Comparison of ENCODE assay signal across 1 cellular context in genomic region chr19:7348587-7349230, GRCh38.
TF ChIP-seq lines count a peak whose summit lies in the region.

Gene ARHGEF18 (plus strand): TSS chr19:7348937. CDS start chr19:7362891, 13,954 bp downstream.

TF ChIP-seq in GM12878, 131 proteins besides CTCF, POLR2A, EP300 and RAD21 (continued from another document and continues in another):
- TF ChIP-seq PKNOX1 (IDR thresholded peaks at IDR 0.05) (no peak), CHD2 (IDR thresholded peaks at IDR 0.05; ENCODE audit: borderline replicate concordance, low read depth, low read length) (no peak), KLF5 (IDR thresholded peaks at IDR 0.05; ENCODE audit: partially characterized antibody) (no peak), FOXM1 (IDR thresholded peaks at IDR 0.05; ENCODE audit: low read depth, low read length) (no peak), CEBPZ (IDR thresholded peaks at IDR 0.05; ENCODE audit: low read depth, low read length) (no peak), IRF4 (IDR thresholded peaks at IDR 0.05; ENCODE audit: low read depth, low read length) (no peak), NR2F1 (conservative IDR thresholded peaks at IDR 0.05) (peak; percentile 91; the same call in 1 of the 2 replicates), TAF1 (IDR thresholded peaks at IDR 0.05; ENCODE audit: borderline replicate concordance, low read depth, low read length) (no peak), SREBF2 (IDR thresholded peaks at IDR 0.05; ENCODE audit: low read length) (no peak), ZBTB11 (CRISPR knock-in tag; IDR thresholded peaks at IDR 0.05) (no peak), ZBTB4 (CRISPR knock-in tag; IDR thresholded peaks at IDR 0.05) (0 out of 2 replicates have a peak, but pooled peaks have one; percentile 33), RAD51 (IDR thresholded peaks at IDR 0.05) (no peak), IKZF2 (IDR thresholded peaks at IDR 0.05) (peak; percentile 63 to 73; a peak in 3 of 4 replicates), SIN3A (IDR thresholded peaks at IDR 0.05; ENCODE audit: low read depth, low read length) (0 out of 2 replicates have a peak, but pooled peaks have one; percentile 33), KAT2A (conservative IDR thresholded peaks at IDR 0.05; ENCODE audit: control insufficient read depth, low read depth, low read length) (no peak), IRF5 (IDR thresholded peaks at IDR 0.05; ENCODE audit: borderline replicate concordance) (no peak), CBX5 (IDR thresholded peaks at IDR 0.05; ENCODE audit: low read depth) (no peak), TCF7 (IDR thresholded peaks at IDR 0.05; ENCODE audit: borderline replicate concordance) (no peak), ZNF24 (IDR thresholded peaks at IDR 0.05) (no peak), HCFC1 (IDR thresholded peaks at IDR 0.05; ENCODE audit: low read length) (no peak), POLR2AphosphoS2 (IDR thresholded peaks at IDR 0.05; ENCODE audit: low read depth, low read length) (no peak), PAX8 (IDR thresholded peaks at IDR 0.05) (no peak), CHD1 (IDR thresholded peaks at IDR 0.05; ENCODE audit: low read depth, low read length) (no peak), PBX3 (IDR thresholded peaks at IDR 0.05; ENCODE audit: insufficient replicate concordance, low read depth, low read length) (no peak), HDAC6 (IDR thresholded peaks at IDR 0.05; ENCODE audit: unreplicated experiment) (no peak), SIX5 (IDR thresholded peaks at IDR 0.05; ENCODE audit: low read depth, low read length, severe bottlenecking) (no peak), HDGF (IDR thresholded peaks at IDR 0.05) (peak; percentile 33; the same call in 1 of the 2 replicates), LARP7 (IDR thresholded peaks at IDR 0.05) (no peak), PAX5 (IDR thresholded peaks at IDR 0.05; ENCODE audit: borderline replicate concordance, low read depth, low read length) (peak; percentile 16; the same call in 1 of the 2 replicates), BRCA1 (IDR thresholded peaks at IDR 0.05; ENCODE audit: low read depth, low read length) (no peak), STAT1 (conservative IDR thresholded peaks at IDR 0.05) (no peak), RELA (IDR thresholded peaks at IDR 0.05; ENCODE audit: borderline replicate concordance, partially characterized antibody) (no peak), BHLHE40 (IDR thresholded peaks at IDR 0.05; ENCODE audit: borderline replicate concordance in 1 of 2, low read depth in 2 of 2, low read length in 1 of 2) (peak in 1 of 2 experiments; percentile 29; a peak in 1 of 4 replicates), MEF2A (IDR thresholded peaks at IDR 0.05; ENCODE audit: insufficient read depth, low read depth, low read length) (no peak), EGR1 (IDR thresholded peaks at IDR 0.05; ENCODE audit: borderline replicate concordance in 1 of 2, low read depth in 2 of 2, low read length in 2 of 2) (no peak), ETV6 (conservative IDR thresholded peaks at IDR 0.05 in 1 of 2, IDR thresholded peaks at IDR 0.05 in 1 of 2; ENCODE audit: borderline replicate concordance in 1 of 2, low read depth in 1 of 2) (peak in 1 of 2 experiments; percentile 46; a peak in 1 of 4 replicates), RCOR1 (conservative IDR thresholded peaks at IDR 0.05; ENCODE audit: low read depth, low read length) (no peak), EZH2 (IDR thresholded peaks at IDR 0.05; ENCODE audit: borderline replicate concordance, control insufficient read depth, low read depth, low read length) (no peak), CREB1 (IDR thresholded peaks at IDR 0.05; ENCODE audit: low read depth) (0 out of 2 replicates have a peak, but pooled peaks have one; percentile 11), ZBTB33 (IDR thresholded peaks at IDR 0.05) (no peak)
- TF ChIP-seq, protein P1, sequence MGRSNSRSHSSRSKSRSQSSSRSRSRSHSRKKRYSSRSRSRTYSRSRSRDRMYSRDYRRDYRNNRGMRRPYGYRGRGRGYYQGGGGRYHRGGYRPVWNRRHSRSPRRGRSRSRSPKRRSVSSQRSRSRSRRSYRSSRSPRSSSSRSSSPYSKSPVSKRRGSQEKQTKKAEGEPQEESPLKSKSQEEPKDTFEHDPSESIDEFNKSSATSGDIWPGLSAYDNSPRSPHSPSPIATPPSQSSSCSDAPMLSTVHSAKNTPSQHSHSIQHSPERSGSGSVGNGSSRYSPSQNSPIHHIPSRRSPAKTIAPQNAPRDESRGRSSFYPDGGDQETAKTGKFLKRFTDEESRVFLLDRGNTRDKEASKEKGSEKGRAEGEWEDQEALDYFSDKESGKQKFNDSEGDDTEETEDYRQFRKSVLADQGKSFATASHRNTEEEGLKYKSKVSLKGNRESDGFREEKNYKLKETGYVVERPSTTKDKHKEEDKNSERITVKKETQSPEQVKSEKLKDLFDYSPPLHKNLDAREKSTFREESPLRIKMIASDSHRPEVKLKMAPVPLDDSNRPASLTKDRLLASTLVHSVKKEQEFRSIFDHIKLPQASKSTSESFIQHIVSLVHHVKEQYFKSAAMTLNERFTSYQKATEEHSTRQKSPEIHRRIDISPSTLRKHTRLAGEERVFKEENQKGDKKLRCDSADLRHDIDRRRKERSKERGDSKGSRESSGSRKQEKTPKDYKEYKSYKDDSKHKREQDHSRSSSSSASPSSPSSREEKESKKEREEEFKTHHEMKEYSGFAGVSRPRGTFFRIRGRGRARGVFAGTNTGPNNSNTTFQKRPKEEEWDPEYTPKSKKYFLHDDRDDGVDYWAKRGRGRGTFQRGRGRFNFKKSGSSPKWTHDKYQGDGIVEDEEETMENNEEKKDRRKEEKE (IDR thresholded peaks at IDR 0.05) = no peak
- TF ChIP-seq, protein P2, sequence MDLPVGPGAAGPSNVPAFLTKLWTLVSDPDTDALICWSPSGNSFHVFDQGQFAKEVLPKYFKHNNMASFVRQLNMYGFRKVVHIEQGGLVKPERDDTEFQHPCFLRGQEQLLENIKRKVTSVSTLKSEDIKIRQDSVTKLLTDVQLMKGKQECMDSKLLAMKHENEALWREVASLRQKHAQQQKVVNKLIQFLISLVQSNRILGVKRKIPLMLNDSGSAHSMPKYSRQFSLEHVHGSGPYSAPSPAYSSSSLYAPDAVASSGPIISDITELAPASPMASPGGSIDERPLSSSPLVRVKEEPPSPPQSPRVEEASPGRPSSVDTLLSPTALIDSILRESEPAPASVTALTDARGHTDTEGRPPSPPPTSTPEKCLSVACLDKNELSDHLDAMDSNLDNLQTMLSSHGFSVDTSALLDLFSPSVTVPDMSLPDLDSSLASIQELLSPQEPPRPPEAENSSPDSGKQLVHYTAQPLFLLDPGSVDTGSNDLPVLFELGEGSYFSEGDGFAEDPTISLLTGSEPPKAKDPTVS (IDR thresholded peaks at IDR 0.05; ENCODE audit: low read depth, low read length) = no peak
